Comparison of ENCODE assay signal across 23 cellular contexts in the genomic region with DNA sequence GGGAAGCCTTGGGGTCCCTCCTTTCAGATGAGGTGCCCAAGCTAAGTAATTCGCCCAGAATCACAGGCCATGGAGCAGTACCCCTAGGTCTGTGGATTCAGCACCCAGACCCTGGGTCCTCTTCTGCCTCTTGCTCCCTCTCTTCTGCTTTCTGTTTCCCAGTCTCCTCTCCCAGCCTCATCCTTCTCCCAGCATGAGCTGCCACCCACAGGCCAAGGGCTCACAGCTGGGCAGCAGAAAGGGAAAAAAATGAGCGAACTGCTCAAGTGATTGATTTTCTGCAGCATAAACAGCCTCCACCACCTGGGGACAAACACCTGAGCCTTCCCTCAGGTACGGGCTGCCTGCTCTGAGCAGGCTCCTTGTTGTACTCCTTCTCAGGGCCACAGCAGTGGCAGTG.
"Had no signal": no experiment of that assay in that cellular context is flagged by ENCODE, and none has a peak within 500 bp of the region (broad histone marks: within the 10 kb centered on the region; RNA-seq: fewer than 3 reads in every experiment).

No MANE protein-coding gene starts in this region.

- DNase-seq: activated naive CD4-positive, alpha-beta T cell treated with anti-CD3 and anti-CD28 coated beads for 36 hours; activated T-cell treated with anti-CD3 and anti-CD28 coated beads, Interleukin-2, amount 50 U/mL, for 1 hour; amygdala; effector CD4-positive, alpha-beta T cell; heart right ventricle; left colon; mesenchymal stem cell; nephron progenitor cell; occipital lobe; posterior cingulate gyrus; small intestine; stimulated activated CD4-positive, alpha-beta T cell treated with anti-CD3 and anti-CD28 coated beads, Interleukin-2, amount 100 ng/mL, for 24 hours; stomach; T1000 had no signal

- FAIRE-seq: endometrium, keratinocyte, small intestine, urothelium cell line had no signal

- H3K4me3 ChIP-seq: heart right ventricle, stomach, suprapubic skin, tibial nerve had no signal

- H3K4me3 Mint-ChIP-seq: activated naive CD4-positive, alpha-beta T cell treated with anti-CD3 and anti-CD28 coated beads for 36 hours; nephron progenitor cell; stimulated activated effector memory CD8-positive, alpha-beta T cell treated with anti-CD3 and anti-CD28 coated beads, Interleukin-12 subunit alpha, Interleukin-12 subunit beta, amount 100 ng/mL, for 72 hours; WTC11 had no signal

- H3K27ac ChIP-seq: heart right ventricle, stomach, suprapubic skin, tibial nerve had no signal

- ATAC-seq: heart right ventricle; left colon; sciatic nerve; stimulated activated effector memory CD8-positive, alpha-beta T cell treated with anti-CD3 and anti-CD28 coated beads, Interleukin-12 subunit alpha, Interleukin-12 subunit beta, amount 100 ng/mL, for 72 hours; WTC11 had no signal

- H3K4me1 Mint-ChIP-seq: nephron progenitor cell, WTC11 had no signal

- H3K9me3 Mint-ChIP-seq: activated naive CD4-positive, alpha-beta T cell treated with anti-CD3 and anti-CD28 coated beads for 36 hours; activated T-helper 2 cell treated with anti-CD3 and anti-CD28 coated beads, Interferon-gamma antibody, Interleukin-2, Interleukin-4, amounts not matched to agents 10 μg/mL and 5 μg/mL and 100 μg/mL, durations not matched to agents 14 hours and 24 hours and 36 hours; nephron progenitor cell; stimulated activated effector memory CD8-positive, alpha-beta T cell treated with anti-CD3 and anti-CD28 coated beads, Interleukin-12 subunit alpha, Interleukin-12 subunit beta, amount 100 ng/mL, for 72 hours; WTC11 had no signal

- H3K27me3 ChIP-seq: heart right ventricle, stomach, suprapubic skin, tibial nerve had no signal

- H3K36me3 Mint-ChIP-seq: WTC11 had no signal

- H3K27ac Mint-ChIP-seq: activated naive CD4-positive, alpha-beta T cell treated with anti-CD3 and anti-CD28 coated beads for 36 hours; activated T-helper 2 cell treated with anti-CD3 and anti-CD28 coated beads, Interferon-gamma antibody, Interleukin-2, Interleukin-4, amounts not matched to agents 10 μg/mL and 5 μg/mL and 100 μg/mL, durations not matched to agents 14 hours and 24 hours and 36 hours; nephron progenitor cell; stimulated activated effector memory CD8-positive, alpha-beta T cell treated with anti-CD3 and anti-CD28 coated beads, Interleukin-12 subunit alpha, Interleukin-12 subunit beta, amount 100 ng/mL, for 72 hours had no signal
